8 cellular contexts compared by ENCODE assay signal in the genomic region with DNA sequence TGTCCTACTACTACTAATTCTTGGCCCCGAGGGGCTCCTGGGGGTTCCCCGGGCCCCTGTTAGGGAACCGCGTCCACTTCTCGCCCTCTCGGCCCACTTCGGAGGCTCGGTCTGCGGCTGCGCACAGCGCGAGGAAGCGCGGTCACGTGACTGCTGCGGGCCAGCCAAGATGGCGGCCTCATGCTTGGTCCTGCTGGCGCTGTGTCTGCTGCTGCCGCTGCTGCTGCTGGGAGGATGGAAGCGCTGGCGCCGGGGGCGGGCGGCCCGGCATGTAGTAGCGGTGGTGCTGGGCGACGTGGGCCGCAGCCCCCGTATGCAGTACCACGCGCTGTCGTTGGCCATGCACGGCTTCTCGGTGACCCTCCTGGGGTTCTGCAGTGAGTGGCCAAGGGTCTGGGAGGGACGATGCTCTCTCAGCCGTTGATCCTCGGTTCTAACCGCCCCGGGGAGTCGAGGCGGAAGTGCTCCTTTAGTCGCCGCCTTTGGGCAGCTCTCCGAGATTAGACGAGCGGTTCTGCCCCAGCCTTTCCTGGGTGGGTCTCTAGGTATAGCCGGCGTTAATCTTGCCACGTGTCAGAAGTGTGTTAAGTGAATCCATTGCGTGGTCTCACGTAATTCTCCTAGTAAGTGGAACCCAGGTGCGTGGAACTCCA. TPM values are rescaled to one million over a fixed set of nuclear protein-coding genes. Genes with fewer than 3 reads are reported as not detected.
DNase-seq lines count a peak whose midpoint lies in the region; ATAC-seq, FAIRE-seq and TF ChIP-seq lines count a peak whose summit lies in the region.

A gene with protein sequence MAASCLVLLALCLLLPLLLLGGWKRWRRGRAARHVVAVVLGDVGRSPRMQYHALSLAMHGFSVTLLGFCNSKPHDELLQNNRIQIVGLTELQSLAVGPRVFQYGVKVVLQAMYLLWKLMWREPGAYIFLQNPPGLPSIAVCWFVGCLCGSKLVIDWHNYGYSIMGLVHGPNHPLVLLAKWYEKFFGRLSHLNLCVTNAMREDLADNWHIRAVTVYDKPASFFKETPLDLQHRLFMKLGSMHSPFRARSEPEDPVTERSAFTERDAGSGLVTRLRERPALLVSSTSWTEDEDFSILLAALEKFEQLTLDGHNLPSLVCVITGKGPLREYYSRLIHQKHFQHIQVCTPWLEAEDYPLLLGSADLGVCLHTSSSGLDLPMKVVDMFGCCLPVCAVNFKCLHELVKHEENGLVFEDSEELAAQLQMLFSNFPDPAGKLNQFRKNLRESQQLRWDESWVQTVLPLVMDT (plus strand): TSS at position 163 of the 653 bp plus-strand sequence. CDS start 7 bp downstream, at position 170.

- no peak for TF ChIP-seq CTCF in WTC11 (IDR thresholded peaks at IDR 0.05)
- no peak for TF ChIP-seq CTCF in bronchial epithelial cell (IDR thresholded peaks at IDR 0.05; ENCODE audit: insufficient read depth, low read length, severe bottlenecking)

- peaks cover 4% of the 10 kb centered on the region; the same call in 1 of the 2 replicates for H3K36me3 ChIP-seq in ACC112 (ENCODE audit: insufficient read depth, low read length)
- H3K36me3 ChIP-seq in bronchial epithelial cell (ENCODE audit: control insufficient read depth, insufficient read depth, low read length) = peaks cover 8% of the 10 kb centered on the region

- H3K4me3 ChIP-seq in ACC112 (ENCODE audit: low read depth, low read length) (peak within 1 kb of the TSS; percentile 87), bronchial epithelial cell (ENCODE audit: low read depth, low read length) (peak within 1 kb of the TSS; percentile 75)

- peaks cover 20% of the 10 kb centered on the region for H3K36me3 Mint-ChIP-seq in WTC11

- POLR2A ChIA-PET in WTC11 (lab: Charles Lee) = interaction anchor here (1.0 kb wide), 1 partner anchor 114 kb away, joined by 3 read pairs; a partner anchor contains a TSS

- H3K4me1 ChIP-seq in ACC112 (ENCODE audit: control insufficient read depth, insufficient read depth, low read length, unreplicated experiment) = peaks cover 18% of the 10 kb centered on the region

- DNase-seq in NCI-H2227 (lab: John Stamatoyannopoulos, UW; ENCODE audit: unreplicated experiment) (peak; percentile 96), WTC11 (ENCODE audit: low spot score) (peak; percentile 88), bronchial epithelial cell (ENCODE audit: low read depth) (peak; percentile 72), inferior parietal cortex (ENCODE audit: extremely low spot score) (peak; percentile 92)
- peak; percentile 74 to 80 for DNase-seq in stimulated activated CD4-positive, alpha-beta T cell treated with anti-CD3 and anti-CD28 coated beads, Interleukin-12 subunit alpha, Interleukin-12 subunit beta, amount 100 ng/mL, for 24 hours (ENCODE audit: low read depth in 2 of 2)

- peaks cover 16% of the 10 kb centered on the region for H3K79me2 ChIP-seq in ACC112 (ENCODE audit: control insufficient read depth, insufficient read depth, low read length, unreplicated experiment)

- H3K4me1 Mint-ChIP-seq in WTC11 = peaks cover 12% of the 10 kb centered on the region

- H3K27me3 ChIP-seq in ACC112 (ENCODE audit: insufficient read depth, low read length) (no peaks in the 10 kb centered on the region), bronchial epithelial cell (ENCODE audit: control insufficient read depth, insufficient read depth, low read length) (no peaks in the 10 kb centered on the region)

- H3K27ac ChIP-seq in ACC112 (ENCODE audit: low read depth, low read length) = peak within 1 kb of the TSS; percentile 68

- H3K9me3 Mint-ChIP-seq in WTC11 = no peaks in the 10 kb centered on the region

- no peak for FAIRE-seq in bronchial epithelial cell (lab: Jason Lieb, UNC)

- peak within 1 kb of the TSS; percentile 93 for H3K4me3 Mint-ChIP-seq in WTC11

- peak; percentile 83 for ATAC-seq in GM18861 (IDR thresholded peaks at IDR 0.05; ENCODE audit: unreplicated experiment)
- peak; percentile 77 for ATAC-seq in HG03095 (IDR thresholded peaks at IDR 0.05; ENCODE audit: unreplicated experiment)
- peak; percentile 82 for ATAC-seq in WTC11

- H3K27me3 Mint-ChIP-seq in WTC11 (ENCODE audit: low read depth) = peaks cover 3% of the 10 kb centered on the region; the same call in 1 of the 2 replicates

- H2AFZ ChIP-seq in ACC112 (ENCODE audit: low read length, unreplicated experiment) = peak within 1 kb of the TSS; percentile 100

- 0 out of 2 replicates have a peak within 1 kb of the TSS, but pooled peaks have one; percentile 63 for H3K27ac Mint-ChIP-seq in WTC11

- CTCF ChIA-PET in WTC11 (lab: Charles Lee) = interaction anchor here (0.8 to 1.8 kb wide), 5 partner anchors 11 to 47 kb away, joined by 3 to 15 read pairs (median 5); no protein-coding TSS in a partner anchor

TF ChIP-seq in WTC11, 78 proteins besides CTCF, POLR2A, EP300 and RAD21 (continues in another document):
- TF ChIP-seq ZNF396 (CRISPR knock-in tag; IDR thresholded peaks at IDR 0.05; ENCODE audit: borderline replicate concordance) (0 out of 2 replicates have a peak, but pooled peaks have one; percentile 45), OVOL2 (CRISPR knock-in tag; IDR thresholded peaks at IDR 0.05; ENCODE audit: borderline replicate concordance) (no peak), TP53 (CRISPR knock-in tag; IDR thresholded peaks at IDR 0.05) (no peak), FOXP1 (CRISPR knock-in tag; IDR thresholded peaks at IDR 0.05; ENCODE audit: borderline replicate concordance) (peak; percentile 89), NFE2L1 (CRISPR knock-in tag; IDR thresholded peaks at IDR 0.05) (peak; percentile 70; the same call in 1 of the 2 replicates), RORB (CRISPR knock-in tag; IDR thresholded peaks at IDR 0.05) (no peak), SP1 (CRISPR knock-in tag; conservative IDR thresholded peaks at IDR 0.05) (peak; percentile 48; the same call in 1 of the 2 replicates), ETV6 (CRISPR knock-in tag; IDR thresholded peaks at IDR 0.05) (peak; percentile 83), ZNF317 (CRISPR knock-in tag; IDR thresholded peaks at IDR 0.05; ENCODE audit: borderline replicate concordance, low read depth) (peak; percentile 28; the same call in 1 of the 2 replicates), MYBL2 (CRISPR knock-in tag; IDR thresholded peaks at IDR 0.05) (0 out of 2 replicates have a peak, but pooled peaks have one; percentile 35), IRF2 (CRISPR knock-in tag; IDR thresholded peaks at IDR 0.05; ENCODE audit: borderline replicate concordance, low read depth) (no peak)
- TF ChIP-seq, protein P1, sequence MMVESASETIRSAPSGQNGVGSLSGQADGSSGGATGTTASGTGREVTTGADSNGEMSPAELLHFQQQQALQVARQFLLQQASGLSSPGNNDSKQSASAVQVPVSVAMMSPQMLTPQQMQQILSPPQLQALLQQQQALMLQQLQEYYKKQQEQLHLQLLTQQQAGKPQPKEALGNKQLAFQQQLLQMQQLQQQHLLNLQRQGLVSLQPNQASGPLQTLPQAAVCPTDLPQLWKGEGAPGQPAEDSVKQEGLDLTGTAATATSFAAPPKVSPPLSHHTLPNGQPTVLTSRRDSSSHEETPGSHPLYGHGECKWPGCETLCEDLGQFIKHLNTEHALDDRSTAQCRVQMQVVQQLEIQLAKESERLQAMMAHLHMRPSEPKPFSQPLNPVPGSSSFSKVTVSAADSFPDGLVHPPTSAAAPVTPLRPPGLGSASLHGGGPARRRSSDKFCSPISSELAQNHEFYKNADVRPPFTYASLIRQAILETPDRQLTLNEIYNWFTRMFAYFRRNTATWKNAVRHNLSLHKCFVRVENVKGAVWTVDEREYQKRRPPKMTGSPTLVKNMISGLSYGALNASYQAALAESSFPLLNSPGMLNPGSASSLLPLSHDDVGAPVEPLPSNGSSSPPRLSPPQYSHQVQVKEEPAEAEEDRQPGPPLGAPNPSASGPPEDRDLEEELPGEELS (CRISPR knock-in tag; IDR thresholded peaks at IDR 0.05) = peak; percentile 58; the same call in 1 of the 2 replicates
- TF ChIP-seq, protein P2, sequence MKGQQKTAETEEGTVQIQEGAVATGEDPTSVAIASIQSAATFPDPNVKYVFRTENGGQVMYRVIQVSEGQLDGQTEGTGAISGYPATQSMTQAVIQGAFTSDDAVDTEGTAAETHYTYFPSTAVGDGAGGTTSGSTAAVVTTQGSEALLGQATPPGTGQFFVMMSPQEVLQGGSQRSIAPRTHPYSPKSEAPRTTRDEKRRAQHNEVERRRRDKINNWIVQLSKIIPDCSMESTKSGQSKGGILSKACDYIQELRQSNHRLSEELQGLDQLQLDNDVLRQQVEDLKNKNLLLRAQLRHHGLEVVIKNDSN (CRISPR knock-in tag; IDR thresholded peaks at IDR 0.05) = peak; percentile 98
- TF ChIP-seq, protein P3, sequence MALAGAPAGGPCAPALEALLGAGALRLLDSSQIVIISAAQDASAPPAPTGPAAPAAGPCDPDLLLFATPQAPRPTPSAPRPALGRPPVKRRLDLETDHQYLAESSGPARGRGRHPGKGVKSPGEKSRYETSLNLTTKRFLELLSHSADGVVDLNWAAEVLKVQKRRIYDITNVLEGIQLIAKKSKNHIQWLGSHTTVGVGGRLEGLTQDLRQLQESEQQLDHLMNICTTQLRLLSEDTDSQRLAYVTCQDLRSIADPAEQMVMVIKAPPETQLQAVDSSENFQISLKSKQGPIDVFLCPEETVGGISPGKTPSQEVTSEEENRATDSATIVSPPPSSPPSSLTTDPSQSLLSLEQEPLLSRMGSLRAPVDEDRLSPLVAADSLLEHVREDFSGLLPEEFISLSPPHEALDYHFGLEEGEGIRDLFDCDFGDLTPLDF (CRISPR knock-in tag; IDR thresholded peaks at IDR 0.05) = no peak
- TF ChIP-seq, protein P4, sequence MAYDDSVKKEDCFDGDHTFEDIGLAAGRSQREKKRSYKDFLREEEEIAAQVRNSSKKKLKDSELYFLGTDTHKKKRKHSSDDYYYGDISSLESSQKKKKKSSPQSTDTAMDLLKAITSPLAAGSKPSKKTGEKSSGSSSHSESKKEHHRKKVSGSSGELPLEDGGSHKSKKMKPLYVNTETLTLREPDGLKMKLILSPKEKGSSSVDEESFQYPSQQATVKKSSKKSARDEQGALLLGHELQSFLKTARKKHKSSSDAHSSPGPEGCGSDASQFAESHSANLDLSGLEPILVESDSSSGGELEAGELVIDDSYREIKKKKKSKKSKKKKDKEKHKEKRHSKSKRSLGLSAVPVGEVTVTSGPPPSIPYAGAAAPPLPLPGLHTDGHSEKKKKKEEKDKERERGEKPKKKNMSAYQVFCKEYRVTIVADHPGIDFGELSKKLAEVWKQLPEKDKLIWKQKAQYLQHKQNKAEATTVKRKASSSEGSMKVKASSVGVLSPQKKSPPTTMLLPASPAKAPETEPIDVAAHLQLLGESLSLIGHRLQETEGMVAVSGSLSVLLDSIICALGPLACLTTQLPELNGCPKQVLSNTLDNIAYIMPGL (CRISPR knock-in tag; IDR thresholded peaks at IDR 0.05) = peak; percentile 37; the same call in 1 of the 2 replicates

RNA-seq across cellular contexts. Expression of the gene that starts here (rescaled TPM):
- total RNA-seq in WTC11 (2021) = 25.7 to 31.4 TPM (median 26.2 TPM) in 3 replicates
- total RNA-seq in bronchial epithelial cell = 16.4 and 20.5 TPM in 2 replicates

Comparison
In these comparisons a context has a peak if more than half of its experiments do, and no peak if none do; other contexts are left out.
1. Peak in every context shown above with its lines: DNase-seq, ATAC-seq, H3K4me3 ChIP-seq and H3K27ac ChIP-seq.